8 cellular contexts compared by ENCODE assay signal in the genomic region with DNA sequence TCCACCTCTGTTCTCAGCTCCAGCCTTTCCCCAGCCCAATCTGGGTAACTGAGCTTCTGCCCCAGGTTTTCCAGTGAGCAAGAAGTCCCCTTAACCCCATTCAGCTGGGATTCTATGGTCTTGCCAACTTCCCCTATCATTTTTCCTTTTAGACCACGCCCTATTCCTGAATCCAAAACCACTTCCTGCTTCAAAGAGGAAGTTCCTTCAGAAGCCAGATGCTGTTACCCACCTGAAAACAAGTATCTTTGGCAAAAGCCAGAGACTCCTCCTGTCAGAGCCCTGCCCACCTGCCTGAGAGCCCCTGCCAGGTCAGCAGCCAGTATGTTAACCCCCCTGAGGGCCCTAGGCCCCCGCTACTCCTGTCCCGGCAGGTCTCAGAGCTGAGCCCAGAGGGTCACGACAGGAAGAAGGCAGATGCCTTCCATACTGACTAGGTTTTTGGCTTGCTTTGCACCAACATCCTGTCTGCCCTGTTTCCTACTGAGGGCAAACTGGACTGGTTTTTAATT. TPM values are rescaled to one million over a fixed set of nuclear protein-coding genes. Genes with fewer than 3 reads are reported as not detected.
DNase-seq lines count a peak whose midpoint lies in the region; ATAC-seq and TF ChIP-seq lines count a peak whose summit lies in the region.

No MANE protein-coding gene starts in this region.

- CTCF ChIA-PET in CD8-positive, alpha-beta T cell (lab: Charles Lee), result interaction anchor here (1.8 kb wide), 1 partner anchor 192 kb away, joined by 7 read pairs; no protein-coding TSS in a partner anchor

- POLR2A ChIA-PET in CD8-positive, alpha-beta T cell (lab: Charles Lee), result interaction anchor here (0.8 to 1.3 kb wide), 2 partner anchors 20 to 50 kb away, joined by 3 to 4 read pairs; a partner anchor contains a TSS

- H3K27ac ChIP-seq in CD8-positive, alpha-beta T cell (ENCODE audit: low read depth, low read length), result no peak overlapping the region
- no peak overlapping the region for H3K27ac ChIP-seq in uterus

- no peaks in the 10 kb centered on the region for H3K36me3 Mint-ChIP-seq in CD8-positive, alpha-beta T cell
- no peaks in the 10 kb centered on the region for H3K36me3 Mint-ChIP-seq in activated naive CD8-positive, alpha-beta T cell treated with anti-CD3 and anti-CD28 coated beads for 36 hours

- intact Hi-C loops in CD8-positive, alpha-beta T cell (cut with DNase I, micrococcal nuclease), result no loop called here
- intact Hi-C loops in mucosa of descending colon (cut with DNase I, micrococcal nuclease), result no loop called here
- intact Hi-C loops in uterus (cut with DNase I; ENCODE audit: low total_unique reads), result no loop called here

- H3K4me1 Mint-ChIP-seq in CD8-positive, alpha-beta T cell (ENCODE audit: low read depth), result peaks cover 65% of the 10 kb centered on the region
- peaks cover 37% of the 10 kb centered on the region for H3K4me1 Mint-ChIP-seq in activated naive CD8-positive, alpha-beta T cell treated with anti-CD3 and anti-CD28 coated beads for 36 hours

- H3K27me3 ChIP-seq in CD8-positive, alpha-beta T cell (ENCODE audit: insufficient read depth, low read length), result no peaks in the 10 kb centered on the region
- no peaks in the 10 kb centered on the region for H3K27me3 ChIP-seq in uterus

- no peak overlapping the region for H3K4me3 Mint-ChIP-seq in CD8-positive, alpha-beta T cell
- peak overlapping the region; percentile 6 for H3K4me3 Mint-ChIP-seq in activated naive CD8-positive, alpha-beta T cell treated with anti-CD3 and anti-CD28 coated beads for 36 hours

- H3K27ac Mint-ChIP-seq in CD8-positive, alpha-beta T cell, result peak overlapping the region; percentile 15
- peak overlapping the region; percentile 66 for H3K27ac Mint-ChIP-seq in activated naive CD8-positive, alpha-beta T cell treated with anti-CD3 and anti-CD28 coated beads for 36 hours

- no peaks in the 10 kb centered on the region for H3K9me3 Mint-ChIP-seq in CD8-positive, alpha-beta T cell
- no peaks in the 10 kb centered on the region for H3K9me3 Mint-ChIP-seq in activated naive CD8-positive, alpha-beta T cell treated with anti-CD3 and anti-CD28 coated beads for 36 hours

- no peak for ATAC-seq in CD8-positive, alpha-beta T cell
- ATAC-seq in mucosa of descending colon, result peak; percentile 6

- H3K9me3 ChIP-seq in CD8-positive, alpha-beta T cell (ENCODE audit: low read length), result no peaks in the 10 kb centered on the region
- H3K9me3 ChIP-seq in mucosa of descending colon (no peaks in the 10 kb centered on the region), uterus (no peaks in the 10 kb centered on the region)

- DNase-seq in CD8-positive, alpha-beta T cell, result no peak
- DNase-seq in Kasumi-1 (lab: John Stamatoyannopoulos, UW), result peak; percentile 87 to 90
- no peak for DNase-seq in activated naive CD8-positive, alpha-beta T cell treated with anti-CD3 and anti-CD28 coated beads for 36 hours
- DNase-seq in mucosa of descending colon, result peak; percentile 59 to 66 (median 65)
- DNase-seq in cortex of kidney (lab: John Stamatoyannopoulos, UW), result no peak
- no peak for DNase-seq in COR-L47 (lab: John Stamatoyannopoulos, UW)
- DNase-seq in nucleus accumbens (lab: John Stamatoyannopoulos, UW), result no peak
- no peak for DNase-seq in uterus

- H3K27me3 Mint-ChIP-seq in CD8-positive, alpha-beta T cell (ENCODE audit: low read depth), result no peaks in the 10 kb centered on the region
- H3K27me3 Mint-ChIP-seq in activated naive CD8-positive, alpha-beta T cell treated with anti-CD3 and anti-CD28 coated beads for 36 hours, result no peaks in the 10 kb centered on the region

- TF ChIP-seq POLR2A in uterus (IDR thresholded peaks at IDR 0.05), result no peak

- peaks cover 55% of the 10 kb centered on the region for H3K4me1 ChIP-seq in CD8-positive, alpha-beta T cell (ENCODE audit: insufficient read depth, low read length)
- H3K4me1 ChIP-seq in mucosa of descending colon (ENCODE audit: low read depth) (peaks cover 77% of the 10 kb centered on the region), uterus (peaks cover 4 to 12% of the 10 kb centered on the region in 2 donors)

- TF ChIP-seq CTCF in CD8-positive, alpha-beta T cell (IDR thresholded peaks at IDR 0.05), result no peak
- TF ChIP-seq CTCF in mucosa of descending colon (IDR thresholded peaks at IDR 0.05), result no peak
- TF ChIP-seq CTCF in uterus (IDR thresholded peaks at IDR 0.05), result no peak

- H3K36me3 ChIP-seq in CD8-positive, alpha-beta T cell (ENCODE audit: insufficient read depth, low read length), result no peaks in the 10 kb centered on the region
- no peaks in the 10 kb centered on the region for H3K36me3 ChIP-seq in mucosa of descending colon (ENCODE audit: low read depth)
- no peaks in the 10 kb centered on the region for H3K36me3 ChIP-seq in uterus

- H3K4me3 ChIP-seq in CD8-positive, alpha-beta T cell (ENCODE audit: low read depth, low read length), result peak overlapping the region; percentile 10
- H3K4me3 ChIP-seq in mucosa of descending colon (no peak overlapping the region), uterus (no peak overlapping the region)

RNA-seq across cellular contexts. Expression of a gene that starts 20.3 kb away (rescaled TPM):
- 10 to 100 TPM; 15.8 TPM for total RNA-seq in CD8-positive, alpha-beta T cell
- 10 to 100 TPM; 54.4 to 59.7 TPM for total RNA-seq in activated naive CD8-positive, alpha-beta T cell treated with anti-CD3 and anti-CD28 coated beads for 36 hours
- total RNA-seq in mucosa of descending colon (100 to 1,000 TPM; 263 to 384 (median 312) TPM), uterus (100 to 1,000 TPM in 1 of 4 donors, 10 to 100 TPM in 3; 29.6 to 139 (median 53.1) TPM)

Comparison
In these comparisons a context has a peak if more than half of its experiments do, and no peak if none do; other contexts are left out.
1. DNase-seq: peak in Kasumi-1 (2 of 2) and mucosa of descending colon (3 of 3); none in CD8-positive, alpha-beta T cell (0 of 7), activated naive CD8-positive, alpha-beta T cell treated with anti-CD3 and anti-CD28 coated beads for 36 hours (single experiment), cortex of kidney (single experiment), COR-L47 (single experiment), nucleus accumbens (0 of 56) and uterus (0 of 2).